ENCODE assay signal across 24 cellular contexts in genomic region chr13:83503424-83503823, GRCh38.
A peak's percentile ranks its signal among the peaks of the same experiment; 100 is the strongest.
DNase-seq lines count a peak whose midpoint lies in the region; TF ChIP-seq lines count a peak whose summit lies in the region.
"Had no signal": no experiment of that assay in that cellular context is flagged by ENCODE, and none has a peak within 500 bp of the region (broad histone marks: within the 10 kb centered on the region; RNA-seq: fewer than 3 reads in every experiment).

No MANE protein-coding gene starts in this region.

- peaks cover 4% of the 10 kb centered on the region for H3K36me3 Mint-ChIP-seq in HFFc6 (ENCODE audit: low read depth)
- H3K36me3 Mint-ChIP-seq: brain; CD4-positive, alpha-beta memory T cell; memory B cell had no signal

- 0 out of 2 replicates have a peak overlapping the region, but pooled peaks have one; percentile 3 for H3K27ac Mint-ChIP-seq in HFFc6
- H3K27ac Mint-ChIP-seq: activated B cell treated with CpG ODN at 0.5 μM for 24 hours; activated naive CD4-positive, alpha-beta T cell treated with anti-CD3 and anti-CD28 coated beads, Interleukin-2, amount 50 U/mL, for 24 hours; activated T-cell treated with anti-CD3 and anti-CD28 coated beads, Interleukin-2, amount 50 U/mL, for 72 hours; brain; CD4-positive, alpha-beta memory T cell; memory B cell had no signal

- H4K20me1 ChIP-seq in OCI-LY7 (ENCODE audit: insufficient read depth, low read length), result no peaks in the 10 kb centered on the region

- intact Hi-C loops in OCI-LY7 (cut with micrococcal nuclease; ENCODE audit: unreplicated experiment), result no loop called here
- intact Hi-C loops in posterior vena cava (cut with DNase I), result no loop called here

- CTCF ChIA-PET in OCI-LY7 (lab: Charles Lee; ENCODE audit: unreplicated experiment), result no interaction called here

- no peaks in the 10 kb centered on the region for H3K79me2 ChIP-seq in ACC112 (ENCODE audit: control insufficient read depth, insufficient read depth, low read length, unreplicated experiment)
- H3K79me2 ChIP-seq in OCI-LY7 (ENCODE audit: insufficient read depth, low read depth, low read length), result no peaks in the 10 kb centered on the region

- H3K9me2 ChIP-seq in OCI-LY7 (ENCODE audit: insufficient read depth, low read length), result no peaks in the 10 kb centered on the region

- in situ Hi-C loops in astrocyte of the spinal cord (cut with HindIII; ENCODE audit: low sequenced_read_pairs), result no loop called here

- H3K27me3 Mint-ChIP-seq in HFFc6 (ENCODE audit: insufficient read depth), result peaks cover 1% of the 10 kb centered on the region; the same call in 1 of the 2 replicates
- H3K27me3 Mint-ChIP-seq: activated B cell treated with CpG ODN at 0.5 μM for 24 hours; activated naive CD4-positive, alpha-beta T cell treated with anti-CD3 and anti-CD28 coated beads, Interleukin-2, amount 50 U/mL, for 24 hours; CD4-positive, alpha-beta memory T cell; memory B cell had no signal

- TF ChIP-seq CTCF in HFFc6 (IDR thresholded peaks at IDR 0.05), result no peak
- TF ChIP-seq CTCF in astrocyte of the spinal cord (IDR thresholded peaks at IDR 0.05; ENCODE audit: low read depth, low read length), result no peak
- no peak for TF ChIP-seq CTCF in fibroblast of the aortic adventitia (IDR thresholded peaks at IDR 0.05; ENCODE audit: insufficient read depth, low read length)
- no peak for TF ChIP-seq CTCF in OCI-LY7 (conservative IDR thresholded peaks at IDR 0.05; ENCODE audit: low read length)

- DNase-seq in HFFc6 (peak; percentile 62), astrocyte of the spinal cord (ENCODE audit: low read depth, low spot score) (peak; percentile 52), fibroblast of the aortic adventitia (ENCODE audit: low read depth) (peak; percentile 8), T-helper 9 cell (no peak), OCI-LY7 (ENCODE audit: low spot score) (no peak), HT-29 (ENCODE audit: low spot score) (no peak), posterior vena cava (ENCODE audit: low spot score) (no peak)
- DNase-seq: activated B cell treated with CpG ODN at 0.5 μM for 24 hours; activated T-cell treated with anti-CD3 and anti-CD28 coated beads, Interleukin-2, amount 50 U/mL, for 72 hours; CD4-positive, alpha-beta memory T cell; dermis blood vessel endothelial cell; NCI-H1092; NCI-H2081 treated with DMSO at 0.1 percent for 48 hours; NCI-H446 treated with DMSO at 0.1 percent for 48 hours; SK-N-SH had no signal

- no peak overlapping the region for H3K4me3 ChIP-seq in ACC112 (ENCODE audit: low read depth, low read length)
- H3K4me3 ChIP-seq in astrocyte of the spinal cord (ENCODE audit: low read depth, low read length), result no peak overlapping the region
- H3K4me3 ChIP-seq in fibroblast of the aortic adventitia (ENCODE audit: low read depth, low read length), result no peak overlapping the region
- no peak overlapping the region for H3K4me3 ChIP-seq in OCI-LY7 (ENCODE audit: low read depth, low read length, poor library complexity, severe bottlenecking)
- H3K4me3 ChIP-seq: A549, right atrium auricular region, suprapubic skin, vagina had no signal

- 0 out of 2 replicates have a peak overlapping the region, but pooled peaks have one; percentile 23 for H3K27ac ChIP-seq in ACC112 (ENCODE audit: low read depth, low read length)
- no peak overlapping the region for H3K27ac ChIP-seq in OCI-LY7 (ENCODE audit: low read depth, low read length, poor library complexity, severe bottlenecking)
- H3K27ac ChIP-seq: A549, KMS-11, right atrium auricular region, suprapubic skin, vagina had no signal

- no peaks in the 10 kb centered on the region for H3K9me3 ChIP-seq in OCI-LY7 (ENCODE audit: low read length)
- H3K9me3 ChIP-seq: A549, right atrium auricular region, SK-N-SH, suprapubic skin, vagina had no signal

- H3K4me1 ChIP-seq in ACC112 (ENCODE audit: control insufficient read depth, insufficient read depth, low read length, unreplicated experiment) (peaks cover 7% of the 10 kb centered on the region), OCI-LY7 (ENCODE audit: insufficient read depth, low read length, poor library complexity, severe bottlenecking) (no peaks in the 10 kb centered on the region)
- H3K4me1 ChIP-seq: right atrium auricular region, suprapubic skin, vagina had no signal

- POLR2A ChIA-PET in OCI-LY7 (lab: Charles Lee), result interaction anchor here (0.7 to 1.1 kb wide), 3 partner anchors 12 to 875 kb away, joined by 3 to 4 read pairs (median 3); no protein-coding TSS in a partner anchor

- no peak overlapping the region for H2AFZ ChIP-seq in ACC112 (ENCODE audit: low read length, unreplicated experiment)
- H2AFZ ChIP-seq in OCI-LY7 (ENCODE audit: low read length), result no peak overlapping the region

- H3K4me1 Mint-ChIP-seq in HFFc6 (ENCODE audit: low read depth), result peaks cover 28% of the 10 kb centered on the region
- H3K4me1 Mint-ChIP-seq: activated B cell treated with CpG ODN at 0.5 μM for 24 hours; activated naive CD4-positive, alpha-beta T cell treated with anti-CD3 and anti-CD28 coated beads, Interleukin-2, amount 50 U/mL, for 24 hours; CD4-positive, alpha-beta memory T cell; memory B cell had no signal

- H3K4me2 ChIP-seq in OCI-LY7 (ENCODE audit: low read length), result no peak overlapping the region
- H3K4me2 ChIP-seq: A549, KMS-11, SK-N-SH had no signal

- BruUV-seq in OCI-LY7 (replicated peaks; lab: Mats Ljungman, UMichigan), result no TSS peak

- no peaks in the 10 kb centered on the region for H3K9me3 Mint-ChIP-seq in HFFc6
- H3K9me3 Mint-ChIP-seq: brain had no signal

- no peaks in the 10 kb centered on the region for H3K27me3 ChIP-seq in ACC112 (ENCODE audit: insufficient read depth, low read length)
- H3K27me3 ChIP-seq: right atrium auricular region, suprapubic skin, vagina had no signal

- H3K4me3 Mint-ChIP-seq in HFFc6, result no peak overlapping the region
- H3K4me3 Mint-ChIP-seq: activated B cell treated with CpG ODN at 0.5 μM for 24 hours; activated naive CD4-positive, alpha-beta T cell treated with anti-CD3 and anti-CD28 coated beads, Interleukin-2, amount 50 U/mL, for 24 hours; activated T-cell treated with anti-CD3 and anti-CD28 coated beads, Interleukin-2, amount 50 U/mL, for 72 hours; brain; CD4-positive, alpha-beta memory T cell; memory B cell had no signal

- no peaks in the 10 kb centered on the region for H3K36me3 ChIP-seq in ACC112 (ENCODE audit: insufficient read depth, low read length)
- no peaks in the 10 kb centered on the region for H3K36me3 ChIP-seq in OCI-LY7 (ENCODE audit: insufficient read depth, low read length)
- H3K36me3 ChIP-seq: right atrium auricular region, suprapubic skin, vagina had no signal

Comparison
In these comparisons a context has a peak if more than half of its experiments do, and no peak if none do; other contexts are left out.
1. DNase-seq: peak in HFFc6 (single experiment), astrocyte of the spinal cord (single experiment) and fibroblast of the aortic adventitia (single experiment); none in T-helper 9 cell (single experiment), OCI-LY7 (single experiment), HT-29 (single experiment) and posterior vena cava (single experiment).